18 cellular contexts compared by ENCODE assay signal in genomic region chr12:131543040-131543439, GRCh38.
A peak's percentile ranks its signal among the peaks of the same experiment; 100 is the strongest.
DNase-seq lines count a peak whose midpoint lies in the region; ATAC-seq, FAIRE-seq and TF ChIP-seq lines count a peak whose summit lies in the region.
"Had no signal": no experiment of that assay in that cellular context is flagged by ENCODE, and none has a peak within 500 bp of the region (broad histone marks: within the 10 kb centered on the region; RNA-seq: fewer than 3 reads in every experiment).

No MANE protein-coding gene starts in this region.

- H3K9me3 Mint-ChIP-seq in H9 = peaks cover 0 to 10% of the 10 kb centered on the region in 2 experiments; a peak in 3 of 5 replicates
- H3K9me3 Mint-ChIP-seq in stimulated activated memory B cell treated with anti-CD40 and anti-IgM and Interleukin-4, amounts not matched to agents 10 μg/mL and 1 μg/mL and 100 μg/mL, for 72 hours = no peaks in the 10 kb centered on the region

- TF ChIP-seq RAD21 in GM12878 (IDR thresholded peaks at IDR 0.05; ENCODE audit: insufficient read depth, low read depth, low read length) = no peak

- H2BK15ac ChIP-seq in H9 (ENCODE audit: low read depth, low read length) = no peak overlapping the region

- H3K4me3 Mint-ChIP-seq in H9 = no peak overlapping the region
- H3K4me3 Mint-ChIP-seq in stimulated activated memory B cell treated with anti-CD40 and anti-IgM and Interleukin-4, amounts not matched to agents 10 μg/mL and 1 μg/mL and 100 μg/mL, for 72 hours = no peak overlapping the region
- H3K4me3 Mint-ChIP-seq: CD14-positive monocyte; CD4-positive, alpha-beta memory T cell; HFFc6 had no signal

- H3K4me3 ChIP-seq in GM12878 = no peak overlapping the region
- H3K4me3 ChIP-seq: BLaER1 had no signal

- H3K4me2 ChIP-seq in H9 (ENCODE audit: insufficient read depth, insufficient read length, low read length) = no peak overlapping the region
- H3K4me2 ChIP-seq in GM12878 (ENCODE audit: control insufficient read depth, insufficient read depth) = no peak overlapping the region
- H3K4me2 ChIP-seq: BLaER1 had no signal

- H3K14ac ChIP-seq in H9 (ENCODE audit: insufficient read depth, low read length) = no peak overlapping the region; the same call in 1 of the 2 replicates

- H4K20me1 ChIP-seq in H9 (ENCODE audit: control insufficient read depth, insufficient read depth, insufficient read length) = no peaks in the 10 kb centered on the region
- no peaks in the 10 kb centered on the region for H4K20me1 ChIP-seq in GM12878 (ENCODE audit: control insufficient read depth, insufficient read depth)
- H4K20me1 ChIP-seq: BLaER1 had no signal

- in situ Hi-C loops in GM12878 (cut with MboI) = no loop called here

- no peak overlapping the region for H2BK20ac ChIP-seq in H9 (ENCODE audit: low read depth, low read length, poor library complexity, severe bottlenecking)

- RAD21 ChIA-PET in GM12878 (lab: Charles Lee; ENCODE audit: unreplicated experiment) = no interaction called here

- no peak overlapping the region for H3K4ac ChIP-seq in H9 (ENCODE audit: low read depth, low read length)

- TF ChIP-seq CTCF in H9 (conservative IDR thresholded peaks at IDR 0.05) (no peak), GM12878 (IDR thresholded peaks at IDR 0.05 in 2 of 3, conservative IDR thresholded peaks at IDR 0.05 in 1 of 3; ENCODE audit: control insufficient read depth in 2 of 3, extremely low read depth in 1 of 3, insufficient read depth in 1 of 3, low read depth in 3 of 3, low read length in 3 of 3) (no peak)

- H3K23me2 ChIP-seq in H9 (ENCODE audit: insufficient read length, low read depth, low read length, poor library complexity, severe bottlenecking) = no peaks in the 10 kb centered on the region

- TF ChIP-seq EP300 in GM12878 (IDR thresholded peaks at IDR 0.05; ENCODE audit: borderline replicate concordance in 1 of 2, control insufficient read depth in 1 of 2, low read depth in 2 of 2, low read length in 2 of 2) = no peak

- H3K4me1 Mint-ChIP-seq in H9 = peaks cover 0 to 2% of the 10 kb centered on the region in 2 experiments; a peak in 1 of 4 replicates
- H3K4me1 Mint-ChIP-seq in stimulated activated memory B cell treated with anti-CD40 and anti-IgM and Interleukin-4, amounts not matched to agents 10 μg/mL and 1 μg/mL and 100 μg/mL, for 72 hours = no peaks in the 10 kb centered on the region
- H3K4me1 Mint-ChIP-seq: CD14-positive monocyte had no signal

- no peak overlapping the region for H2BK12ac ChIP-seq in H9 (ENCODE audit: insufficient read length, low read depth, low read length)

- no peak overlapping the region for H2AK5ac ChIP-seq in H9 (ENCODE audit: insufficient read length, low read length)

- H3K79me2 ChIP-seq in H9 (ENCODE audit: insufficient read depth, low read length) (no peaks in the 10 kb centered on the region), GM12878 (ENCODE audit: control insufficient read depth, insufficient read depth, low read length) (no peaks in the 10 kb centered on the region)

- BruUV-seq in GM12878 (replicated peaks; lab: Mats Ljungman, UMichigan) = no TSS peak

- no peak overlapping the region for H2AFZ ChIP-seq in H9 (ENCODE audit: low read length)
- H2AFZ ChIP-seq in GM12878 (ENCODE audit: control insufficient read depth, low read depth, low read length) = no peak overlapping the region

- no peak overlapping the region for H2BK120ac ChIP-seq in H9 (ENCODE audit: low read depth, low read length, poor library complexity, severe bottlenecking)

- H3K27me3 ChIP-seq in H9 (ENCODE audit: insufficient read depth, low read length) = no peaks in the 10 kb centered on the region
- peaks cover 0 to 1% of the 10 kb centered on the region in 2 experiments; a peak in 2 of 4 replicates for H3K27me3 ChIP-seq in GM12878 (replicated peaks in 1 of 2; ENCODE audit: control insufficient read depth in 2 of 2, insufficient read depth in 2 of 2, low read length in 1 of 2)
- H3K27me3 ChIP-seq: BLaER1 had no signal

- SMC1A ChIA-PET in GM12878 (lab: Charles Lee; ENCODE audit: uncharacterized antibody, unreplicated experiment) = no interaction called here

- intact Hi-C loops in GM12878 (cut with micrococcal nuclease; ENCODE audit: unreplicated experiment) = no loop called here

- H3K18ac ChIP-seq in H9 (ENCODE audit: insufficient read length, low read depth, low read length) = no peak overlapping the region

- H3K9ac ChIP-seq in H9 (ENCODE audit: extremely low read depth, insufficient read length, low read length) (no peak overlapping the region), GM12878 (ENCODE audit: control insufficient read depth, insufficient read depth, low read length) (no peak overlapping the region)
- H3K9ac ChIP-seq: BLaER1 had no signal

- no peak overlapping the region for H4K5ac ChIP-seq in H9 (ENCODE audit: insufficient read length, low read depth, low read length)

- no peak overlapping the region for H3K56ac ChIP-seq in H9 (ENCODE audit: insufficient read length, low read depth, low read length)

- FAIRE-seq in GM12878 (lab: Jason Lieb, UNC) = no peak
- FAIRE-seq: GM19239 had no signal

- POLR2A ChIA-PET in GM12878 (lab: Charles Lee) = no interaction called here

- H3K4me1 ChIP-seq in H9 (ENCODE audit: insufficient read depth, low read length) (no peaks in the 10 kb centered on the region), GM12878 (ENCODE audit: control insufficient read depth, insufficient read depth, low read length) (no peaks in the 10 kb centered on the region)

- no peak overlapping the region; a peak in 1 of 7 replicates for H3K27ac Mint-ChIP-seq in H9
- H3K27ac Mint-ChIP-seq in stimulated activated memory B cell treated with anti-CD40 and anti-IgM and Interleukin-4, amounts not matched to agents 10 μg/mL and 1 μg/mL and 100 μg/mL, for 72 hours = no peak overlapping the region
- H3K27ac Mint-ChIP-seq: HFFc6 had no signal

- WGBS in H9 (ENCODE audit: extremely low coverage, insufficient read length, low lambda C conversion rate) = no CpG with 5 or more reads among the region's 5 CpGs
- 37% methylated on average over 5 of the region's 5 CpGs for WGBS in GM12878 (ENCODE audit: insufficient coverage, insufficient replicate concordance, low lambda C conversion rate, missing lambda C conversion rate)

- H3K27ac ChIP-seq in H9 (ENCODE audit: insufficient read length, low read depth, low read length) = no peak overlapping the region
- no peak overlapping the region for H3K27ac ChIP-seq in GM12878 (ENCODE audit: control insufficient read depth, insufficient read depth)
- H3K27ac ChIP-seq: BLaER1 had no signal

- CTCF ChIA-PET in GM12878 (lab: Yijun Ruan, JAX) = no interaction called here

- H3K36me3 ChIP-seq in GM12878 (ENCODE audit: control insufficient read depth in 2 of 2, insufficient read depth in 2 of 2, low read length in 1 of 2) = no peaks in the 10 kb centered on the region
- H3K36me3 ChIP-seq: BLaER1 had no signal

- H3K79me1 ChIP-seq in H9 (ENCODE audit: insufficient read depth, low read depth, low read length, poor library complexity, severe bottlenecking) = no peaks in the 10 kb centered on the region

- H2BK5ac ChIP-seq in H9 (ENCODE audit: insufficient read length, low read length) = no peak overlapping the region

- peaks cover 8% of the 10 kb centered on the region for H3K27me3 Mint-ChIP-seq in H9 (ENCODE audit: low read depth)
- peaks cover 18% of the 10 kb centered on the region for H3K27me3 Mint-ChIP-seq in stimulated activated memory B cell treated with anti-CD40 and anti-IgM and Interleukin-4, amounts not matched to agents 10 μg/mL and 1 μg/mL and 100 μg/mL, for 72 hours
- H3K27me3 Mint-ChIP-seq: CD4-positive, alpha-beta memory T cell had no signal

- no peaks in the 10 kb centered on the region for H3K9me3 ChIP-seq in H9 (ENCODE audit: control insufficient read depth, low read depth, low read length)
- H3K9me3 ChIP-seq in GM12878 (replicated peaks; ENCODE audit: control insufficient read depth, insufficient read depth, low read length) = no peaks in the 10 kb centered on the region; the same call in 2 of the 3 replicates

- TF ChIP-seq POLR2A in GM12878 (IDR thresholded peaks at IDR 0.05; ENCODE audit: low read depth, low read length) = no peak

- ATAC-seq in GM12878 = no peak
- ATAC-seq in stimulated activated memory B cell treated with anti-CD40 and anti-IgM and Interleukin-4, amounts not matched to agents 10 μg/mL and 1 μg/mL and 100 μg/mL, for 72 hours = peak; percentile 12

- no peak overlapping the region for H4K91ac ChIP-seq in H9 (ENCODE audit: insufficient read length, low read depth, low read length)

- DNase-seq in H9 (no peak), GM12878 (ENCODE audit: low read depth, low spot score) (no peak), islet precursor cell (peak; percentile 42), dermis blood vessel endothelial cell (no peak), DMS 273 (lab: John Stamatoyannopoulos, UW; ENCODE audit: unreplicated experiment) (no peak), NCI-H446 (lab: John Stamatoyannopoulos, UW) (no peak), T1000 (lab: John Stamatoyannopoulos, UW) (no peak)
- DNase-seq: 8988T; CD4-positive, alpha-beta memory T cell; DMS79 treated with DMSO at 0.1 percent for 48 hours; GF-D8; HCEC 1CT; HFFc6; KG1 had no signal

- no peak overlapping the region for H3K23ac ChIP-seq in H9 (ENCODE audit: insufficient read length, low read depth, low read length)

- no peak overlapping the region for H3T11ph ChIP-seq in H9 (ENCODE audit: low read length)

- H3K36me3 Mint-ChIP-seq in H9 (ENCODE audit: insufficient read depth in 1 of 3, low read depth in 3 of 3) = no peaks in the 10 kb centered on the region; a peak in 1 of 7 replicates
- H3K36me3 Mint-ChIP-seq in stimulated activated memory B cell treated with anti-CD40 and anti-IgM and Interleukin-4, amounts not matched to agents 10 μg/mL and 1 μg/mL and 100 μg/mL, for 72 hours = no peaks in the 10 kb centered on the region
- H3K36me3 Mint-ChIP-seq: CD14-positive monocyte; CD4-positive, alpha-beta memory T cell had no signal

- H4K8ac ChIP-seq in H9 (replicated peaks; ENCODE audit: insufficient read length, low read depth, low read length) = peak overlapping the region; percentile 22

TF ChIP-seq in GM12878, 131 proteins besides CTCF, POLR2A, EP300 and RAD21:
- TF ChIP-seq NFYA (IDR thresholded peaks at IDR 0.05; ENCODE audit: borderline replicate concordance, low read depth, low read length) (no peak), NR2C2 (IDR thresholded peaks at IDR 0.05; ENCODE audit: borderline replicate concordance, control insufficient read depth, insufficient read length, low read depth) (peak; percentile 57)
